Comparison of ENCODE assay signal across 1 cellular context in the genomic region with DNA sequence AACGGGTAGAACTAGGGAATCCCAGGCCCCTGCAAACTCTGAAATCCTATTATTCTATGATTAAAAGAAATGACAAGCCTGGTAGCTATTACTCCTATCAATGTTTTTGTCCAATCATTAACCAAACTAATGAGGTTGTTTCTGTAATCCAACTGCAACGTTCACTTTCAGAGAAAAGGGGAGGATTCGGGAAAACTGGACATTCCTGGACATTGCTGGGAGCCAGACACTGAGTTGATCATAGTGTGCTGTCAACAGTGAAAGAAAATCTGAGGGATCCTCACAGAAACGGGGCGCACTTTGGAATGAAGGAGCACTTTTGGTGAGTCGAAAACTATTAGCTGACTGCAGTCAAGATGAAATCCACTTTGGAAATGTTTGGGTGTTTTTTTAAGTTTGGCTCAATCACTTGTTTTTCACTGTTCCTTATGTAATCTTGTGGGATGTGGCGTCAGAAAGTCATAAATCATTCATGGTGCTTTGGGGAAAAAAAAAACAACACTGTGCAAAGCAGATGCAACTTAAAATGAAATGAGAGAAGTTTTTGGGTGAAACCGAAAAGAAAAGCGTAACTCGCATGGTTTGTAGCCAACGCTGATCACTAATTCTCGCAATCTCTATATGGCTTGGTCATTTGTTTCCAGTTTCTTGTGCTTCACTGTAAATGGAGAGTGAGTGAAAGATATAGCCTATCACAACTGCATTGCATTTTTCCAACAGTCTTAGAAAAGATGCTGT.
TF ChIP-seq lines count a peak whose summit lies in the region.

No MANE protein-coding gene starts in this region.

TF ChIP-seq in GM23338, 12 proteins besides CTCF, POLR2A, EP300 and RAD21:
- TF ChIP-seq, protein P1, sequence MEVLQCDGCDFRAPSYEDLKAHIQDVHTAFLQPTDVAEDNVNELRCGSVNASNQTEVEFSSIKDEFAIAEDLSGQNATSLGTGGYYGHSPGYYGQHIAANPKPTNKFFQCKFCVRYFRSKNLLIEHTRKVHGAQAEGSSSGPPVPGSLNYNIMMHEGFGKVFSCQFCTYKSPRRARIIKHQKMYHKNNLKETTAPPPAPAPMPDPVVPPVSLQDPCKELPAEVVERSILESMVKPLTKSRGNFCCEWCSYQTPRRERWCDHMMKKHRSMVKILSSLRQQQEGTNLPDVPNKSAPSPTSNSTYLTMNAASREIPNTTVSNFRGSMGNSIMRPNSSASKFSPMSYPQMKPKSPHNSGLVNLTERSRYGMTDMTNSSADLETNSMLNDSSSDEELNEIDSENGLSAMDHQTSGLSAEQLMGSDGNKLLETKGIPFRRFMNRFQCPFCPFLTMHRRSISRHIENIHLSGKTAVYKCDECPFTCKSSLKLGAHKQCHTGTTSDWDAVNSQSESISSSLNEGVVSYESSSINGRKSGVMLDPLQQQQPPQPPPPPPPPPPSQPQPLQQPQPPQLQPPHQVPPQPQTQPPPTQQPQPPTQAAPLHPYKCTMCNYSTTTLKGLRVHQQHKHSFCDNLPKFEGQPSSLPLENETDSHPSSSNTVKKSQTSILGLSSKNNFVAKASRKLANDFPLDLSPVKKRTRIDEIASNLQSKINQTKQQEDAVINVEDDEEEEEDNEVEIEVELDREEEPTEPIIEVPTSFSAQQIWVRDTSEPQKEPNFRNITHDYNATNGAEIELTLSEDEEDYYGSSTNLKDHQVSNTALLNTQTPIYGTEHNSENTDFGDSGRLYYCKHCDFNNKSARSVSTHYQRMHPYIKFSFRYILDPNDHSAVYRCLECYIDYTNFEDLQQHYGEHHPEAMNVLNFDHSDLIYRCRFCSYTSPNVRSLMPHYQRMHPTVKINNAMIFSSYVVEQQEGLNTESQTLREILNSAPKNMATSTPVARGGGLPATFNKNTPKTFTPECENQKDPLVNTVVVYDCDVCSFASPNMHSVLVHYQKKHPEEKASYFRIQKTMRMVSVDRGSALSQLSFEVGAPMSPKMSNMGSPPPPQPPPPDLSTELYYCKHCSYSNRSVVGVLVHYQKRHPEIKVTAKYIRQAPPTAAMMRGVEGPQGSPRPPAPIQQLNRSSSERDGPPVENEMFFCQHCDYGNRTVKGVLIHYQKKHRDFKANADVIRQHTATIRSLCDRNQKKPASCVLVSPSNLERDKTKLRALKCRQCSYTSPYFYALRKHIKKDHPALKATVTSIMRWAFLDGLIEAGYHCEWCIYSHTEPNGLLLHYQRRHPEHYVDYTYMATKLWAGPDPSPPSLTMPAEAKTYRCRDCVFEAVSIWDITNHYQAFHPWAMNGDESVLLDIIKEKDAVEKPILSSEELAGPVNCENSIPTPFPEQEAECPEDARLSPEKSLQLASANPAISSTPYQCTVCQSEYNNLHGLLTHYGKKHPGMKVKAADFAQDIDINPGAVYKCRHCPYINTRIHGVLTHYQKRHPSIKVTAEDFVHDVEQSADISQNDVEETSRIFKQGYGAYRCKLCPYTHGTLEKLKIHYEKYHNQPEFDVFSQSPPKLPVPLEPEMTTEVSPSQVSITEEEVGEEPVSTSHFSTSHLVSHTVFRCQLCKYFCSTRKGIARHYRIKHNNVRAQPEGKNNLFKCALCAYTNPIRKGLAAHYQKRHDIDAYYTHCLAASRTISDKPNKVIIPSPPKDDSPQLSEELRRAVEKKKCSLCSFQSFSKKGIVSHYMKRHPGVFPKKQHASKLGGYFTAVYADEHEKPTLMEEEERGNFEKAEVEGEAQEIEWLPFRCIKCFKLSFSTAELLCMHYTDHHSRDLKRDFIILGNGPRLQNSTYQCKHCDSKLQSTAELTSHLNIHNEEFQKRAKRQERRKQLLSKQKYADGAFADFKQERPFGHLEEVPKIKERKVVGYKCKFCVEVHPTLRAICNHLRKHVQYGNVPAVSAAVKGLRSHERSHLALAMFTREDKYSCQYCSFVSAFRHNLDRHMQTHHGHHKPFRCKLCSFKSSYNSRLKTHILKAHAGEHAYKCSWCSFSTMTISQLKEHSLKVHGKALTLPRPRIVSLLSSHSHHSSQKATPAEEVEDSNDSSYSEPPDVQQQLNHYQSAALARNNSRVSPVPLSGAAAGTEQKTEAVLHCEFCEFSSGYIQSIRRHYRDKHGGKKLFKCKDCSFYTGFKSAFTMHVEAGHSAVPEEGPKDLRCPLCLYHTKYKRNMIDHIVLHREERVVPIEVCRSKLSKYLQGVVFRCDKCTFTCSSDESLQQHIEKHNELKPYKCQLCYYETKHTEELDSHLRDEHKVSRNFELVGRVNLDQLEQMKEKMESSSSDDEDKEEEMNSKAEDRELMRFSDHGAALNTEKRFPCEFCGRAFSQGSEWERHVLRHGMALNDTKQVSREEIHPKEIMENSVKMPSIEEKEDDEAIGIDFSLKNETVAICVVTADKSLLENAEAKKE (CRISPR knock-in tag; IDR thresholded peaks at IDR 0.05) = no peak
- TF ChIP-seq, protein P2, sequence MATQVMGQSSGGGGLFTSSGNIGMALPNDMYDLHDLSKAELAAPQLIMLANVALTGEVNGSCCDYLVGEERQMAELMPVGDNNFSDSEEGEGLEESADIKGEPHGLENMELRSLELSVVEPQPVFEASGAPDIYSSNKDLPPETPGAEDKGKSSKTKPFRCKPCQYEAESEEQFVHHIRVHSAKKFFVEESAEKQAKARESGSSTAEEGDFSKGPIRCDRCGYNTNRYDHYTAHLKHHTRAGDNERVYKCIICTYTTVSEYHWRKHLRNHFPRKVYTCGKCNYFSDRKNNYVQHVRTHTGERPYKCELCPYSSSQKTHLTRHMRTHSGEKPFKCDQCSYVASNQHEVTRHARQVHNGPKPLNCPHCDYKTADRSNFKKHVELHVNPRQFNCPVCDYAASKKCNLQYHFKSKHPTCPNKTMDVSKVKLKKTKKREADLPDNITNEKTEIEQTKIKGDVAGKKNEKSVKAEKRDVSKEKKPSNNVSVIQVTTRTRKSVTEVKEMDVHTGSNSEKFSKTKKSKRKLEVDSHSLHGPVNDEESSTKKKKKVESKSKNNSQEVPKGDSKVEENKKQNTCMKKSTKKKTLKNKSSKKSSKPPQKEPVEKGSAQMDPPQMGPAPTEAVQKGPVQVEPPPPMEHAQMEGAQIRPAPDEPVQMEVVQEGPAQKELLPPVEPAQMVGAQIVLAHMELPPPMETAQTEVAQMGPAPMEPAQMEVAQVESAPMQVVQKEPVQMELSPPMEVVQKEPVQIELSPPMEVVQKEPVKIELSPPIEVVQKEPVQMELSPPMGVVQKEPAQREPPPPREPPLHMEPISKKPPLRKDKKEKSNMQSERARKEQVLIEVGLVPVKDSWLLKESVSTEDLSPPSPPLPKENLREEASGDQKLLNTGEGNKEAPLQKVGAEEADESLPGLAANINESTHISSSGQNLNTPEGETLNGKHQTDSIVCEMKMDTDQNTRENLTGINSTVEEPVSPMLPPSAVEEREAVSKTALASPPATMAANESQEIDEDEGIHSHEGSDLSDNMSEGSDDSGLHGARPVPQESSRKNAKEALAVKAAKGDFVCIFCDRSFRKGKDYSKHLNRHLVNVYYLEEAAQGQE (IDR thresholded peaks at IDR 0.05; ENCODE audit: unreplicated experiment) = no peak
- TF ChIP-seq STAT1 (IDR thresholded peaks at IDR 0.05; ENCODE audit: unreplicated experiment) = no peak
- TF ChIP-seq POLR2AphosphoS5 (IDR thresholded peaks at IDR 0.05; ENCODE audit: low read depth) = no peak
- no peak for TF ChIP-seq ZNF114 (CRISPR knock-in tag; IDR thresholded peaks at IDR 0.05)
- TF ChIP-seq JUNB (IDR thresholded peaks at IDR 0.05; ENCODE audit: unreplicated experiment) = no peak
- no peak for TF ChIP-seq NANOG (IDR thresholded peaks at IDR 0.05; ENCODE audit: borderline replicate concordance)
- TF ChIP-seq, protein P3, sequence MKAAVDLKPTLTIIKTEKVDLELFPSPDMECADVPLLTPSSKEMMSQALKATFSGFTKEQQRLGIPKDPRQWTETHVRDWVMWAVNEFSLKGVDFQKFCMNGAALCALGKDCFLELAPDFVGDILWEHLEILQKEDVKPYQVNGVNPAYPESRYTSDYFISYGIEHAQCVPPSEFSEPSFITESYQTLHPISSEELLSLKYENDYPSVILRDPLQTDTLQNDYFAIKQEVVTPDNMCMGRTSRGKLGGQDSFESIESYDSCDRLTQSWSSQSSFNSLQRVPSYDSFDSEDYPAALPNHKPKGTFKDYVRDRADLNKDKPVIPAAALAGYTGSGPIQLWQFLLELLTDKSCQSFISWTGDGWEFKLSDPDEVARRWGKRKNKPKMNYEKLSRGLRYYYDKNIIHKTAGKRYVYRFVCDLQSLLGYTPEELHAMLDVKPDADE (IDR thresholded peaks at IDR 0.05) = no peak
- TF ChIP-seq EZH2phosphoT487 (IDR thresholded peaks at IDR 0.05; ENCODE audit: unreplicated experiment) = no peak
- no peak for TF ChIP-seq CREB1 (CRISPR knock-in tag; IDR thresholded peaks at IDR 0.05; ENCODE audit: low read depth)
- no peak for TF ChIP-seq EZH2 (IDR thresholded peaks at IDR 0.05; ENCODE audit: low read depth, unreplicated experiment)
- no peak for TF ChIP-seq ZNF331 (CRISPR knock-in tag; IDR thresholded peaks at IDR 0.05; ENCODE audit: low read depth)
